ENCODE assay signal across 8 cellular contexts in the genomic region with DNA sequence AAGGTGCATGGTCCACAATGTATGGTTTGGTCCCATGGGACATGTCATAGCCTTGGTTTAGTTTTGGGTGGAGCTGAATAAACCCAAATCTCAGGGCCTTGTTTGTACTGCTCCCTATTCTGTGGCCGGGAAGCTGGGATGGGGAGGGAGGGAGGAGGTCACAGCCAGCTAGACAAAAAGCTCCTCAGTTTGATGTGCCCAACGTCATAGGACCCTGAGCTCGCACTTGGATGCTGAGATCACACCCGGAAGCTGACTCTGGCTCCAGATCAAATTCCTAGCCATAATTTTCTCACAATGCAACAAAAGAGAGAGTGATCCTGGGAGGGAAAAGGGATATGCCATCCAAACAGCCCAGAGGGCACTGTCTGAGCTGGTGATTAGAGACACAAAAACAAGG. TPM values are rescaled to one million over a fixed set of nuclear protein-coding genes. Genes with fewer than 3 reads are reported as not detected.
DNase-seq lines count a peak whose midpoint lies in the region; ATAC-seq and TF ChIP-seq lines count a peak whose summit lies in the region.

No MANE protein-coding gene starts in this region.

- peak overlapping the region; percentile 98 for H3K9ac ChIP-seq in skeletal muscle satellite cell (ENCODE audit: low read depth, low read length)

- no peaks in the 10 kb centered on the region for H3K9me3 ChIP-seq in skeletal muscle satellite cell (replicated peaks; ENCODE audit: low read length)

- H3K4me1 ChIP-seq in skeletal muscle satellite cell (ENCODE audit: control insufficient read depth, insufficient read depth, low read length): peaks cover 57% of the 10 kb centered on the region

- peak; percentile 71 for DNase-seq in GM04504 (ENCODE audit: low read depth)
- peak; percentile 66 to 88 for DNase-seq in cardiac fibroblast (ENCODE audit: low read depth in 2 of 2)
- DNase-seq in inferior parietal cortex (ENCODE audit: extremely low spot score): peak; percentile 77
- no peak for DNase-seq in NCI-H446 treated with DMSO at 0.1 percent for 48 hours (lab: John Stamatoyannopoulos, UW)
- DNase-seq in activated naive CD4-positive, alpha-beta T cell treated with anti-CD3 and anti-CD28 coated beads, Interleukin-2, amount 50 U/mL, for 16 hours: no peak
- DNase-seq in stimulated activated naive CD4-positive, alpha-beta T cell (lab: John Stamatoyannopoulos, UW): no peak

- H3K36me3 ChIP-seq in skeletal muscle satellite cell (ENCODE audit: insufficient read depth, low read length): peaks cover 13% of the 10 kb centered on the region

- H3K4me2 ChIP-seq in skeletal muscle satellite cell (ENCODE audit: low read length): peak overlapping the region; percentile 96

- no peaks in the 10 kb centered on the region for H3K27me3 ChIP-seq in skeletal muscle satellite cell (ENCODE audit: control insufficient read depth, insufficient read depth, low read length)

- H3K4me3 ChIP-seq in cardiac fibroblast (replicated peaks in 1 of 2; ENCODE audit: low read depth in 2 of 2, low read length in 2 of 2): peak overlapping the region in 1 of 2 donors; percentile 43
- peak overlapping the region; percentile 77 for H3K4me3 ChIP-seq in skeletal muscle satellite cell (ENCODE audit: low read length)

- TF ChIP-seq CTCF in cardiac fibroblast (IDR thresholded peaks at IDR 0.05; ENCODE audit: low read depth, low read length): no peak

- ATAC-seq in GM18511 (IDR thresholded peaks at IDR 0.05; ENCODE audit: unreplicated experiment): no peak

RNA-seq across cellular contexts. Expression of gene HSPB2, which starts 1.5 kb away (rescaled TPM):
- under 0.01 and 1.5 TPM in 2 replicates for total RNA-seq in skeletal muscle satellite cell (2012; rRNA removed)

RNA-seq across cellular contexts. Expression of gene CRYAB, which starts 2.4 kb away (rescaled TPM):
- 23.1 and 30.1 TPM in 2 replicates for total RNA-seq in skeletal muscle satellite cell (2012; rRNA removed)

RNA-seq across cellular contexts. Expression of gene C11orf52, which starts 4.7 kb away (rescaled TPM):
- total RNA-seq in skeletal muscle satellite cell (2012; rRNA removed): not detected in 2 replicates

RNA-seq across cellular contexts. Expression of gene DIXDC1, which starts 23.1 kb away (rescaled TPM):
- 11.2 and 14.9 TPM in 2 replicates for total RNA-seq in skeletal muscle satellite cell (2012; rRNA removed)

RNA-seq across cellular contexts. Expression of gene CFAP68, which starts 34.7 kb away (rescaled TPM):
- 8.4 and 14.6 TPM in 2 replicates for total RNA-seq in skeletal muscle satellite cell (2012; rRNA removed)

Comparison
In these comparisons a context has a peak if more than half of its experiments do, and no peak if none do; other contexts are left out.
1. DNase-seq: peak in GM04504 (single experiment), cardiac fibroblast (2 of 2) and inferior parietal cortex (single experiment); none in NCI-H446 treated with DMSO at 0.1 percent for 48 hours (single experiment), activated naive CD4-positive, alpha-beta T cell treated with anti-CD3 and anti-CD28 coated beads, Interleukin-2, amount 50 U/mL, for 16 hours (single experiment) and stimulated activated naive CD4-positive, alpha-beta T cell (0 of 6).